ENCODE assay signal across 31 cellular contexts in the genomic region with DNA sequence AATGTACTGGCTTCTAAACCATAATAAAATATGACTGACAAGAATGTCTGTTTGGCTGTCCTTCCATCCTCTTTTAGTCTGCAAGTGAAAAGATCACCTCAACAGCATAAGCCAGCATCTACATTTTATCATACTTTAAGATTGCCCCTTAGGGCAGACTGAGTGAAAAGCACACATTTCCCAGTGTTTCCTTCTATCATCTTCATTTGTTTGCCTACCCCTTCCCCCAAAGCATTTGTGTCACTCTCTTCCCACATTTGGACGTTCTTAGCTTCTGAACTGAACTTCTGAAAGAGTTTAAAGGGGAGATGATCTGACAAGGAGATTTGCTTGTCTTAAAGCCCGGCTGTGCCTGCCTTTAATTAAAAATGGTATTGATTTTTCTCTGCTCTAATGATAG.
"Had no signal": no experiment of that assay in that cellular context is flagged by ENCODE, and none has a peak within 500 bp of the region (broad histone marks: within the 10 kb centered on the region; RNA-seq: fewer than 3 reads in every experiment).

No MANE protein-coding gene starts in this region.

- H3K4me1 Mint-ChIP-seq: T-cell had no signal

- H3K4me1 ChIP-seq: SJCRH30 had no signal

- FAIRE-seq: RCC 7860 had no signal

- H3K36me3 Mint-ChIP-seq: T-cell had no signal

- H3K27me3 Mint-ChIP-seq: T-cell had no signal

- H3K4me3 Mint-ChIP-seq: T-cell had no signal

- H3K27ac Mint-ChIP-seq: T-cell had no signal

- ATAC-seq: Panc1, Right ventricle myocardium inferior, SK-N-SH treated with all-trans-retinoic acid at 6 μM for 48 hours, T-cell had no signal

- H3K27me3 ChIP-seq: SJCRH30 had no signal

- DNase-seq: Karpas-422, KBM-7, MM.1S, MV-4-11, NCI-H1092, NCI-H1105, NCI-H1417 treated with DMSO at 0.1 percent for 48 hours, NCI-H1436 treated with DMSO at 0.1 percent for 48 hours, NCI-H1694 treated with DMSO at 0.1 percent for 48 hours, NCI-H187 treated with DMSO at 0.1 percent for 48 hours, NCI-H2029, NCI-H2081, NCI-H2171 treated with DMSO at 0.1 percent for 48 hours, NCI-H2227 treated with DMSO at 0.1 percent for 48 hours, NCI-H345, NCI-H446, NCI-H510A treated with DMSO at 0.1 percent for 48 hours, NCI-H524 treated with DMSO at 0.1 percent for 48 hours, NCI-H526 treated with DMSO at 0.1 percent for 48 hours, NCI-H748 treated with DMSO at 0.1 percent for 48 hours, SHP77, SIG-M5, SJCRH30, T-cell had no signal

- H3K9me3 ChIP-seq: SJCRH30 had no signal

- H3K36me3 ChIP-seq: SJCRH30 had no signal

- H3K4me2 ChIP-seq: KMS-11 had no signal

- H3K27ac ChIP-seq: KMS-11, RWPE1, SJCRH30, SK-N-MC had no signal

- H3K4me3 ChIP-seq: SJCRH30, SK-N-MC had no signal
